In genomic region chr18:48876590-48876989, GRCh38 we compare ENCODE assay signal across 14 cellular contexts.
"Had no signal": no experiment of that assay in that cellular context is flagged by ENCODE, and none has a peak within 500 bp of the region (broad histone marks: within the 10 kb centered on the region; RNA-seq: fewer than 3 reads in every experiment).

No MANE protein-coding gene starts in this region.

- H3K4me3 ChIP-seq: ascending aorta, breast epithelium, upper lobe of left lung had no signal

- H3K4me1 ChIP-seq: breast epithelium, parathyroid adenoma had no signal

- H3K9me3 Mint-ChIP-seq: activated T-helper 17 cell treated with anti-CD3 and anti-CD28 coated beads, Interleukin-2, amount 50 U/mL, for 72 hours had no signal

- H3K27me3 ChIP-seq: ascending aorta, breast epithelium, upper lobe of left lung had no signal

- H3K27ac Mint-ChIP-seq: activated T-helper 17 cell treated with anti-CD3 and anti-CD28 coated beads, Interleukin-2, amount 50 U/mL, for 72 hours had no signal

- H3K27ac ChIP-seq: ascending aorta, breast epithelium, parathyroid adenoma, upper lobe of left lung, VCaP had no signal

- H3K9me3 ChIP-seq: ascending aorta, breast epithelium, upper lobe of left lung had no signal

- ATAC-seq: activated T-helper 17 cell treated with anti-CD3 and anti-CD28 coated beads, Interleukin-2, amount 50 U/mL, for 72 hours; esophagus mucosa had no signal

- DNase-seq: activated CD4-positive, alpha-beta T cell treated with anti-CD3 and anti-CD28 coated beads for 1 hour; activated CD4-positive, alpha-beta T cell treated with anti-CD3 and anti-CD28 coated beads, Interleukin-2, amount 50 U/mL, for 4 hours; activated naive CD4-positive, alpha-beta T cell treated with Interleukin-2 at 50 U/mL for 16 hours; mammary epithelial cell; stimulated activated CD4-positive, alpha-beta T cell treated with anti-CD3 and anti-CD28 coated beads, Interleukin-15, amount 100 ng/mL, for 24 hours; stimulated activated CD4-positive, alpha-beta T cell treated with anti-CD3 and anti-CD28 coated beads, Interleukin-4, amount 100 ng/mL, for 1 hour; stimulated activated naive CD4-positive, alpha-beta T cell; upper lobe of left lung had no signal

- H2AFZ ChIP-seq: parathyroid adenoma had no signal

- H3K9ac ChIP-seq: parathyroid adenoma had no signal

- H3K4me3 Mint-ChIP-seq: activated T-helper 17 cell treated with anti-CD3 and anti-CD28 coated beads, Interleukin-2, amount 50 U/mL, for 72 hours had no signal

- H3K36me3 ChIP-seq: ascending aorta, breast epithelium, upper lobe of left lung had no signal
